9 cellular contexts compared by ENCODE assay signal in the genomic region with DNA sequence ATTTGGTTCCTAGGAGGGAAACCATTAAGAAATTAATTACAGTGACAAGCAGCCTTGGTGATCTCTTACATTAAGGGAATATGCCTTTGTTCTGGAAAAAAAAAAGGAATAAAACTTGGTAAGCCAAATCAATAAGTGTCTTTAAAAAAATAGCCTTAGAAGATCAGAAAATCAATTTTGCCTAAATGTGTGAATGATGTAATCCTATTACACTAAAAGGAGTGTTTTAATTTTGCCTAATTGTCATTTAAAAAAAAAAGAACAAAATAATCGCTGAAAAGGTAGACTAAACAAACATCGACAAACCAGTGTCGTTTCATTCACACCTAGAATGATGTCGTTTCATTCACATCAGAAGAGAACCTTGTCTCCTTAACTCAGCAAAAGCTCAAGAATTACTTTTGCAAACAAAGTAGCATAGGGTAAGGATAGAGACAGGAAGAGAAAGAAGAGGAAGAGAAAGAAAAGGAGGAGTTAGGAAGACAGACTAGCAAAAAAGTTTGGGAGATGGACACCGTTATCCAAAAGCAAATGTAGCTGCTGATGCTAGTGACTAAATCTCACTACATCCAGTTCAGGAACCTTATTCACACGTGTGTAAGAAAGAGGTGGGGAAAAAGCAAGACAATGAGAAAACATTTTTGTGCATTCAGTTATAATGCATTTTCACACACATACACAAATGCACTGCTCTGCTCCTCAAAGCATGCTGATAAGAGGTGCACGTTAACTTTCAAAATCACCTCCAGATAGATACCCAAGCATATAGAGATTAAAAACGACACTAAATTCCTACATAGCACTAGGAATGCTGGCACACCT.
A peak's percentile ranks its signal among the peaks of the same experiment; 100 is the strongest.
DNase-seq lines count a peak whose midpoint lies in the region; ATAC-seq, FAIRE-seq and TF ChIP-seq lines count a peak whose summit lies in the region.
"Had no signal": no experiment of that assay in that cellular context is flagged by ENCODE, and none has a peak within 500 bp of the region (broad histone marks: within the 10 kb centered on the region; RNA-seq: fewer than 3 reads in every experiment).

No MANE protein-coding gene starts in this region.

- H3K4me1 ChIP-seq in HepG2 (ENCODE audit: insufficient read depth, low read length) (peaks cover 27% of the 10 kb centered on the region), right lobe of liver (peaks cover 0 to 6% (median 0%) of the 10 kb centered on the region in 4 donors), GM12878 (ENCODE audit: control insufficient read depth, insufficient read depth, low read length) (peaks cover 42% of the 10 kb centered on the region), mesendoderm (ENCODE audit: control insufficient read depth, low read depth, low read length) (peaks cover 10% of the 10 kb centered on the region), aorta (ENCODE audit: control insufficient read depth in 1 of 2, insufficient read depth in 2 of 2, low read length in 2 of 2) (peaks cover 0 to 9% of the 10 kb centered on the region in 2 donors)

- no peak for ATAC-seq in HepG2
- ATAC-seq in right lobe of liver, result no peak
- peak; percentile 0; the same call in 1 of the 3 replicates for ATAC-seq in GM12878
- no peak for ATAC-seq in aorta (ENCODE audit: low FRiP score)
- ATAC-seq in GM21515 (IDR thresholded peaks at IDR 0.05; ENCODE audit: unreplicated experiment), result no peak
- no peak for ATAC-seq in HG03571 (IDR thresholded peaks at IDR 0.05; ENCODE audit: unreplicated experiment)

- TF ChIP-seq POLR2A in HepG2 (IDR thresholded peaks at IDR 0.05; ENCODE audit: insufficient read depth in 1 of 2, low read depth in 2 of 2, low read length in 2 of 2) (no peak), right lobe of liver (IDR thresholded peaks at IDR 0.05) (no peak), GM12878 (IDR thresholded peaks at IDR 0.05; ENCODE audit: low read depth, low read length) (no peak)

- H4K20me1 ChIP-seq in HepG2 (ENCODE audit: insufficient read depth, low read length) (peaks cover 7% of the 10 kb centered on the region; the same call in 1 of the 2 replicates), GM12878 (ENCODE audit: control insufficient read depth, insufficient read depth) (no peaks in the 10 kb centered on the region)

- H4K5ac ChIP-seq in mesendoderm (ENCODE audit: low read length), result no peak overlapping the region

- H3K18ac ChIP-seq in mesendoderm (ENCODE audit: low read length), result no peak overlapping the region

- no peaks in the 10 kb centered on the region for H3K9me3 ChIP-seq in HepG2 (ENCODE audit: low read length)
- no peaks in the 10 kb centered on the region for H3K9me3 ChIP-seq in right lobe of liver
- peaks cover 2% of the 10 kb centered on the region; the same call in 2 of the 3 replicates for H3K9me3 ChIP-seq in GM12878 (replicated peaks; ENCODE audit: control insufficient read depth, insufficient read depth, low read length)
- no peaks in the 10 kb centered on the region for H3K9me3 ChIP-seq in aorta (ENCODE audit: control insufficient read depth, low read length)

- no peaks in the 10 kb centered on the region for H3K79me1 ChIP-seq in mesendoderm (ENCODE audit: low read length)

- WGBS in HepG2 (ENCODE audit: low lambda C conversion rate), result 88% methylated on average over 8 of the region's 8 CpGs
- WGBS in right lobe of liver (ENCODE audit: insufficient coverage, low coverage, low lambda C conversion rate, missing lambda C conversion rate), result 60% methylated on average over 8 of the region's 8 CpGs
- 61% methylated on average over 8 of the region's 8 CpGs for WGBS in GM12878 (ENCODE audit: insufficient coverage, insufficient replicate concordance, low lambda C conversion rate, missing lambda C conversion rate)
- no CpG with 5 or more reads among the region's 8 CpGs for WGBS in mesendoderm (ENCODE audit: extremely low coverage, insufficient coverage, low lambda C conversion rate)
- WGBS in aorta, 2 donors, result 35% methylated on average over 8 of the region's 8 CpGs

- POLR2A ChIA-PET in HepG2 (lab: Yijun Ruan, JAX) (interaction anchor here (1.9 kb wide), 1 partner anchor 59 kb away, joined by 5 read pairs; no protein-coding TSS in a partner anchor), GM12878 (lab: Charles Lee) (interaction anchor here (0.6 to 6.4 kb wide), 16 partner anchors 9 to 1183 kb away, joined by 3 to 78 read pairs (median 9); no protein-coding TSS in a partner anchor)

- H3K23ac ChIP-seq in mesendoderm (ENCODE audit: low read length), result no peak overlapping the region

- in situ Hi-C loops in HepG2 (cut with HindIII; ENCODE audit: extremely low pct_ligation_motif_present, low pct_unique_long_range_greater_than_20kb) (no loop called here), GM12878 (cut with MboI) (no loop called here)

- CTCF ChIA-PET in HepG2 (lab: Yijun Ruan, JAX; ENCODE audit: low intra/inter-chr PET ratio, low total read pairs), result no interaction called here
- CTCF ChIA-PET in GM12878 (lab: Yijun Ruan, JAX), result interaction anchor here (0.9 to 4.5 kb wide), 16 partner anchors 9 to 192 kb away, joined by 3 to 27 read pairs (median 6); no protein-coding TSS in a partner anchor

- H3K4ac ChIP-seq in mesendoderm (ENCODE audit: low read depth, low read length), result no peak overlapping the region

- intact Hi-C loops in HepG2 (cut with micrococcal nuclease; ENCODE audit: unreplicated experiment), result loop anchor here (2.0 to 5.0 kb wide), 4 partner anchors 16 to 143 kb away; no protein-coding TSS in a partner anchor
- intact Hi-C loops in right lobe of liver (cut with DNase I), result no loop called here
- intact Hi-C loops in GM12878 (cut with micrococcal nuclease; ENCODE audit: unreplicated experiment), result loop anchor here (1.0 to 2.0 kb wide), 6 partner anchors 28 to 190 kb away; no protein-coding TSS in a partner anchor
- intact Hi-C loops in aorta (cut with DNase I), result loop anchor here (1.0 to 10.0 kb wide), 4 partner anchors 32 to 190 kb away; no protein-coding TSS in a partner anchor

- H2BK15ac ChIP-seq in mesendoderm (replicated peaks; ENCODE audit: low read depth), result no peak overlapping the region

- FAIRE-seq in HepG2 (lab: Jason Lieb, UNC) (no peak), GM12878 (lab: Jason Lieb, UNC) (no peak)

- TF ChIP-seq EP300 in HepG2 (IDR thresholded peaks at IDR 0.05; ENCODE audit: low read depth in 2 of 2, low read length in 2 of 2) (no peak), HepG2 (CRISPR knock-in tag; IDR thresholded peaks at IDR 0.05; ENCODE audit: borderline replicate concordance) (no peak), GM12878 (IDR thresholded peaks at IDR 0.05; ENCODE audit: borderline replicate concordance in 1 of 2, control insufficient read depth in 1 of 2, low read depth in 2 of 2, low read length in 2 of 2) (no peak)

- no peak overlapping the region for H2BK120ac ChIP-seq in mesendoderm (ENCODE audit: low read depth, low read length)

- H3K4me3 ChIP-seq in HepG2 (replicated peaks in 1 of 3; ENCODE audit: insufficient read depth in 1 of 3, low read depth in 2 of 3, low read length in 3 of 3) (no peak overlapping the region), right lobe of liver (no peak overlapping the region), GM12878 (peak overlapping the region; percentile 57), mesendoderm (ENCODE audit: low read length) (no peak overlapping the region), aorta (ENCODE audit: low read length in 2 of 2) (peak overlapping the region; percentile 27 to 32)

- H3K36me3 ChIP-seq in HepG2 (replicated peaks in 1 of 2; ENCODE audit: control insufficient read depth in 1 of 2, insufficient read depth in 2 of 2, low read length in 2 of 2), result no peaks in the 10 kb centered on the region
- H3K36me3 ChIP-seq in right lobe of liver, result no peaks in the 10 kb centered on the region
- H3K36me3 ChIP-seq in GM12878 (ENCODE audit: control insufficient read depth in 2 of 2, insufficient read depth in 2 of 2, low read length in 1 of 2), result 0 out of 4 replicates have a peak, but pooled peaks cover 0 to 1% of the 10 kb centered on the region in 2 experiments
- H3K36me3 ChIP-seq in mesendoderm (ENCODE audit: control insufficient read depth, insufficient read depth, low read length), result no peaks in the 10 kb centered on the region
- H3K36me3 ChIP-seq in aorta (ENCODE audit: control insufficient read depth in 1 of 2, insufficient read depth in 2 of 2, low read length in 1 of 2), result peaks cover 0 to 2% of the 10 kb centered on the region in 2 donors

- H2AK5ac ChIP-seq in mesendoderm (ENCODE audit: low read length), result no peak overlapping the region

- TF ChIP-seq RAD21 in HepG2 (CRISPR knock-in tag; IDR thresholded peaks at IDR 0.05), result no peak
- TF ChIP-seq RAD21 in GM12878 (IDR thresholded peaks at IDR 0.05; ENCODE audit: insufficient read depth, low read depth, low read length), result no peak

- peak overlapping the region; percentile 0 for H3K56ac ChIP-seq in mesendoderm (ENCODE audit: low read length)

- TF ChIP-seq CTCF in HepG2 (CRISPR knock-in tag; IDR thresholded peaks at IDR 0.05), result no peak
- TF ChIP-seq CTCF in right lobe of liver (IDR thresholded peaks at IDR 0.05), result no peak
- TF ChIP-seq CTCF in GM12878 (IDR thresholded peaks at IDR 0.05 in 2 of 3, conservative IDR thresholded peaks at IDR 0.05 in 1 of 3; ENCODE audit: control insufficient read depth in 2 of 3, extremely low read depth in 1 of 3, insufficient read depth in 1 of 3, low read depth in 3 of 3, low read length in 3 of 3), result no peak

- RAD21 ChIA-PET in GM12878 (lab: Charles Lee; ENCODE audit: unreplicated experiment), result interaction anchor here (0.9 to 7.6 kb wide), 25 partner anchors 11 to 190 kb away, joined by 4 to 150 read pairs (median 17); a partner anchor contains a TSS

- no peak overlapping the region for H2BK5ac ChIP-seq in mesendoderm (ENCODE audit: low read length)

- SMC1A ChIA-PET in GM12878 (lab: Charles Lee; ENCODE audit: uncharacterized antibody, unreplicated experiment), result interaction anchor here (0.7 to 12.3 kb wide), 23 partner anchors 10 to 191 kb away, joined by 3 to 287 read pairs (median 21); no protein-coding TSS in a partner anchor

- H3K4me2 ChIP-seq in HepG2 (ENCODE audit: low read depth, low read length) (no peak overlapping the region), GM12878 (ENCODE audit: control insufficient read depth, insufficient read depth) (peak overlapping the region; percentile 88), mesendoderm (ENCODE audit: low read length) (no peak overlapping the region)

- DNase-seq in HepG2 (ENCODE audit: low spot score) (no peak), right lobe of liver (no peak), GM12878 (ENCODE audit: low read depth, low spot score) (no peak), mesendoderm (peak; percentile 28), aorta (no peak), AG20443 (ENCODE audit: low spot score) (no peak)
- DNase-seq: DND-41 had no signal

- H4K8ac ChIP-seq in mesendoderm (ENCODE audit: low read depth, low read length), result no peak overlapping the region

- H2AFZ ChIP-seq in HepG2 (ENCODE audit: low read length) (no peak overlapping the region), GM12878 (ENCODE audit: control insufficient read depth, low read depth, low read length) (no peak overlapping the region; the same call in 1 of the 2 replicates)

- H3K9ac ChIP-seq in HepG2 (ENCODE audit: insufficient read depth, low read depth, low read length) (no peak overlapping the region), GM12878 (ENCODE audit: control insufficient read depth, insufficient read depth, low read length) (peak overlapping the region; percentile 56), mesendoderm (ENCODE audit: low read length) (no peak overlapping the region)

- H3K79me2 ChIP-seq in HepG2 (ENCODE audit: insufficient read depth, low read length) (no peaks in the 10 kb centered on the region), GM12878 (ENCODE audit: control insufficient read depth, insufficient read depth, low read length) (peaks cover 88% of the 10 kb centered on the region), mesendoderm (ENCODE audit: control insufficient read depth, insufficient read depth, low read length) (no peaks in the 10 kb centered on the region)

- no peaks in the 10 kb centered on the region for H3K27me3 ChIP-seq in HepG2 (ENCODE audit: control insufficient read depth in 1 of 2, insufficient read depth in 2 of 2, low read length in 2 of 2)
- no peaks in the 10 kb centered on the region for H3K27me3 ChIP-seq in right lobe of liver
- H3K27me3 ChIP-seq in GM12878 (replicated peaks in 1 of 2; ENCODE audit: control insufficient read depth in 2 of 2, insufficient read depth in 2 of 2, low read length in 1 of 2), result no peaks in the 10 kb centered on the region
- H3K27me3 ChIP-seq in mesendoderm (ENCODE audit: insufficient read depth, low read length, poor library complexity), result no peaks in the 10 kb centered on the region
- no peaks in the 10 kb centered on the region for H3K27me3 ChIP-seq in aorta (ENCODE audit: control insufficient read depth in 1 of 2, insufficient read depth in 2 of 2, low read length in 1 of 2)

- no peak overlapping the region for H3K27ac ChIP-seq in HepG2 (ENCODE audit: extremely low read length, insufficient read depth, low read length)
- no peak overlapping the region for H3K27ac ChIP-seq in right lobe of liver
- peak overlapping the region; percentile 75 for H3K27ac ChIP-seq in GM12878 (ENCODE audit: control insufficient read depth, insufficient read depth)
- H3K27ac ChIP-seq in mesendoderm (ENCODE audit: low read depth, low read length), result peak overlapping the region; percentile 18
- H3K27ac ChIP-seq in aorta (ENCODE audit: low read depth in 1 of 2, low read length in 2 of 2), result peak overlapping the region in 1 of 2 donors; percentile 32

- BruUV-seq in HepG2 (replicated peaks; lab: Mats Ljungman, UMichigan) (no TSS peak), GM12878 (replicated peaks; lab: Mats Ljungman, UMichigan) (TSS peak; percentile 78)

Comparison
In these comparisons a context has a peak if more than half of its experiments do, and no peak if none do; other contexts are left out.
1. intact Hi-C loops: an anchor here in HepG2 (2.0 to 5.0 kb wide), GM12878 (1.0 to 2.0 kb wide) and aorta (1.0 to 10.0 kb wide); none called in right lobe of liver.
2. H3K27ac ChIP-seq: peak in GM12878 (single experiment) and mesendoderm (single experiment); none in HepG2 (single experiment) and right lobe of liver (0 of 3).
3. H3K4me3 ChIP-seq: peak in GM12878 (single experiment) and aorta (2 of 2); none in HepG2 (0 of 3), right lobe of liver (0 of 3) and mesendoderm (single experiment).